ENCODE assay signal across 1 cellular context in the genomic region with DNA sequence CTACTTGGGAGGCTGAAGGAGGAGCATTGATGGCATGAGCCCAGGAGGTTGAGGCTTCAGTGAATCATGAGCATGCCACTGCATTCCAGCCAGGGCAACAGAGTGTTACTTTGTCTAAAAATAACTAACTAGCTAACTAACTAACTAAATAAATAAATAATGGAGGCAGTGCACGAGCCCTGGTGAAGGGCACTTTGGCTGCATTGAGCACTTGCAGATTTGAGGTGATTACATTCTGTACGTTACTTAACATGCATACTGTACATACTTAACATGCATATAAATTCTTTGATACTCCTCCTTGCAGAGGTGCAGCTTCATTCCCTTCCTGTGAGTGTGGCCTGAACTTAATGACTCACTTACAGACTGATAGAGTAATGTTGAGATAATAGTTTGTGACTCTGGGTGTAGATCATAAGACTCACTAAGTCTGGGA.
TF ChIP-seq lines count a peak whose summit lies in the region.

No MANE protein-coding gene starts in this region.

TF ChIP-seq in HCT116, 20 proteins besides CTCF, POLR2A, EP300 and RAD21 (continued from another document):
- TF ChIP-seq, protein P1, sequence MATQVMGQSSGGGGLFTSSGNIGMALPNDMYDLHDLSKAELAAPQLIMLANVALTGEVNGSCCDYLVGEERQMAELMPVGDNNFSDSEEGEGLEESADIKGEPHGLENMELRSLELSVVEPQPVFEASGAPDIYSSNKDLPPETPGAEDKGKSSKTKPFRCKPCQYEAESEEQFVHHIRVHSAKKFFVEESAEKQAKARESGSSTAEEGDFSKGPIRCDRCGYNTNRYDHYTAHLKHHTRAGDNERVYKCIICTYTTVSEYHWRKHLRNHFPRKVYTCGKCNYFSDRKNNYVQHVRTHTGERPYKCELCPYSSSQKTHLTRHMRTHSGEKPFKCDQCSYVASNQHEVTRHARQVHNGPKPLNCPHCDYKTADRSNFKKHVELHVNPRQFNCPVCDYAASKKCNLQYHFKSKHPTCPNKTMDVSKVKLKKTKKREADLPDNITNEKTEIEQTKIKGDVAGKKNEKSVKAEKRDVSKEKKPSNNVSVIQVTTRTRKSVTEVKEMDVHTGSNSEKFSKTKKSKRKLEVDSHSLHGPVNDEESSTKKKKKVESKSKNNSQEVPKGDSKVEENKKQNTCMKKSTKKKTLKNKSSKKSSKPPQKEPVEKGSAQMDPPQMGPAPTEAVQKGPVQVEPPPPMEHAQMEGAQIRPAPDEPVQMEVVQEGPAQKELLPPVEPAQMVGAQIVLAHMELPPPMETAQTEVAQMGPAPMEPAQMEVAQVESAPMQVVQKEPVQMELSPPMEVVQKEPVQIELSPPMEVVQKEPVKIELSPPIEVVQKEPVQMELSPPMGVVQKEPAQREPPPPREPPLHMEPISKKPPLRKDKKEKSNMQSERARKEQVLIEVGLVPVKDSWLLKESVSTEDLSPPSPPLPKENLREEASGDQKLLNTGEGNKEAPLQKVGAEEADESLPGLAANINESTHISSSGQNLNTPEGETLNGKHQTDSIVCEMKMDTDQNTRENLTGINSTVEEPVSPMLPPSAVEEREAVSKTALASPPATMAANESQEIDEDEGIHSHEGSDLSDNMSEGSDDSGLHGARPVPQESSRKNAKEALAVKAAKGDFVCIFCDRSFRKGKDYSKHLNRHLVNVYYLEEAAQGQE (IDR thresholded peaks at IDR 0.05; ENCODE audit: low read depth), result no peak
- no peak for TF ChIP-seq EGR1 (IDR thresholded peaks at IDR 0.05; ENCODE audit: low read depth)
